ENCODE assay signal across 18 cellular contexts in genomic region chr1:215002471-215002870, GRCh38.
DNase-seq lines count a peak whose midpoint lies in the region; ATAC-seq and TF ChIP-seq lines count a peak whose summit lies in the region.
"Had no signal": no experiment of that assay in that cellular context is flagged by ENCODE, and none has a peak within 500 bp of the region (broad histone marks: within the 10 kb centered on the region; RNA-seq: fewer than 3 reads in every experiment).

No MANE protein-coding gene starts in this region.

- ATAC-seq in foreskin keratinocyte (peak; percentile 17), HG02763 (IDR thresholded peaks at IDR 0.05; ENCODE audit: unreplicated experiment) (no peak), HG03342 (IDR thresholded peaks at IDR 0.05; ENCODE audit: unreplicated experiment) (no peak)

- peaks cover 39% of the 10 kb centered on the region for H3K4me1 ChIP-seq in foreskin keratinocyte
- H3K4me1 ChIP-seq in esophagus muscularis mucosa, result no peaks in the 10 kb centered on the region

- intact Hi-C loops in esophagus muscularis mucosa (cut with DNase I), result no loop called here

- no peak for TF ChIP-seq POLR2A in esophagus muscularis mucosa (IDR thresholded peaks at IDR 0.05; ENCODE audit: low read depth)

- no peaks in the 10 kb centered on the region for H3K27me3 ChIP-seq in foreskin keratinocyte
- H3K27me3 ChIP-seq in esophagus muscularis mucosa, result no peaks in the 10 kb centered on the region
- H3K27me3 ChIP-seq: neutrophil had no signal

- peaks cover 6% of the 10 kb centered on the region for H3K36me3 Mint-ChIP-seq in HFFc6 (ENCODE audit: low read depth)
- H3K36me3 Mint-ChIP-seq: activated naive CD8-positive, alpha-beta T cell had no signal

- H3K9me3 Mint-ChIP-seq in HFFc6, result no peaks in the 10 kb centered on the region
- H3K9me3 Mint-ChIP-seq: H9 had no signal

- H3K36me3 ChIP-seq in esophagus muscularis mucosa, result no peaks in the 10 kb centered on the region
- H3K36me3 ChIP-seq: neutrophil, WERI-Rb-1 had no signal

- TF ChIP-seq CTCF in HFFc6 (IDR thresholded peaks at IDR 0.05) (no peak), foreskin keratinocyte (conservative IDR thresholded peaks at IDR 0.05) (no peak), esophagus muscularis mucosa (IDR thresholded peaks at IDR 0.05) (no peak)

- WGBS in esophagus muscularis mucosa, result 55% methylated on average over 4 of the region's 4 CpGs

- peak overlapping the region; percentile 90 for H3K27ac Mint-ChIP-seq in HFFc6
- H3K27ac Mint-ChIP-seq: activated naive CD8-positive, alpha-beta T cell; H9; stimulated activated naive CD8-positive, alpha-beta T cell treated with anti-CD3 and anti-CD28 coated beads, Interleukin-15, Interleukin-2, amounts not matched to agents 100 ng/mL and 50 ng/mL, for 24 hours had no signal

- H3K4me1 Mint-ChIP-seq in HFFc6 (ENCODE audit: low read depth), result peaks cover 71% of the 10 kb centered on the region
- H3K4me1 Mint-ChIP-seq: H9 had no signal

- peak overlapping the region; percentile 61 for H3K4me3 Mint-ChIP-seq in HFFc6
- H3K4me3 Mint-ChIP-seq: activated naive CD8-positive, alpha-beta T cell; H9; stimulated activated naive CD8-positive, alpha-beta T cell treated with anti-CD3 and anti-CD28 coated beads, Interleukin-15, Interleukin-2, amounts not matched to agents 100 ng/mL and 50 ng/mL, for 24 hours had no signal

- peaks cover 1% of the 10 kb centered on the region for H3K27me3 Mint-ChIP-seq in HFFc6 (ENCODE audit: insufficient read depth)
- H3K27me3 Mint-ChIP-seq: activated naive CD8-positive, alpha-beta T cell; stimulated activated naive CD8-positive, alpha-beta T cell treated with anti-CD3 and anti-CD28 coated beads, Interleukin-15, Interleukin-2, amounts not matched to agents 100 ng/mL and 50 ng/mL, for 24 hours had no signal

- no peak for TF ChIP-seq EP300 in esophagus muscularis mucosa (IDR thresholded peaks at IDR 0.05)

- no peak overlapping the region for H3K4me3 ChIP-seq in esophagus muscularis mucosa
- H3K4me3 ChIP-seq: lung, skin epidermis had no signal

- peak; percentile 25 for DNase-seq in A172 (ENCODE audit: low spot score)
- peak; percentile 95 for DNase-seq in HFFc6
- peak; percentile 98 for DNase-seq in astrocyte of the hippocampus (ENCODE audit: low read depth, low spot score)
- DNase-seq in foreskin keratinocyte, result peak; percentile 43 to 67
- no peak for DNase-seq in NCI-H2107 treated with DMSO at 0.1 percent for 48 hours (lab: John Stamatoyannopoulos, UW; ENCODE audit: unreplicated experiment)
- DNase-seq in esophagus muscularis mucosa (ENCODE audit: extremely low spot score), result no peak
- DNase-seq: Caco-2, erythroblast, H9, WERI-Rb-1 had no signal

- H3K27ac ChIP-seq in foreskin keratinocyte, result no peak overlapping the region
- H3K27ac ChIP-seq in esophagus muscularis mucosa (replicated peaks in 1 of 4), result no peak overlapping the region
- H3K27ac ChIP-seq: 22Rv1, neutrophil, WERI-Rb-1 had no signal

- no peaks in the 10 kb centered on the region for H3K9me3 ChIP-seq in esophagus muscularis mucosa
- H3K9me3 ChIP-seq: Caco-2, neutrophil had no signal

Comparison
In these comparisons a context has a peak if more than half of its experiments do, and no peak if none do; other contexts are left out.
1. DNase-seq: peak in A172 (single experiment), HFFc6 (single experiment), astrocyte of the hippocampus (single experiment) and foreskin keratinocyte (2 of 2); none in NCI-H2107 treated with DMSO at 0.1 percent for 48 hours (single experiment) and esophagus muscularis mucosa (single experiment).